28 cellular contexts compared by ENCODE assay signal in genomic region chr5:119873611-119874010, GRCh38.
"Had no signal": no experiment of that assay in that cellular context is flagged by ENCODE, and none has a peak within 500 bp of the region (broad histone marks: within the 10 kb centered on the region; RNA-seq: fewer than 3 reads in every experiment).

No MANE protein-coding gene starts in this region.

- H3K4me3 ChIP-seq: ascending aorta, breast epithelium, coronary artery, dorsolateral prefrontal cortex had no signal

- H3K27me3 ChIP-seq: ascending aorta, breast epithelium, dorsolateral prefrontal cortex had no signal

- H3K9me3 ChIP-seq: ascending aorta, breast epithelium had no signal

- H3K27me3 Mint-ChIP-seq: activated CD4-positive, alpha-beta memory T cell treated with anti-CD3 and anti-CD28 coated beads for 36 hours; activated CD4-positive, alpha-beta T cell treated with anti-CD3 and anti-CD28 coated beads for 36 hours; activated CD4-positive, alpha-beta T cell treated with anti-CD3 and anti-CD28 coated beads, Interleukin-2, amount 10 ng/mL, durations not matched to agents 24 days and 14 days; activated CD8-positive, alpha-beta memory T cell treated with anti-CD3 and anti-CD28 coated beads, Interleukin-2, amount 10 ng/mL, durations not matched to agents 7 days and 5 days; activated naive CD8-positive, alpha-beta T cell treated with anti-CD3 and anti-CD28 coated beads, Interleukin-2, amount 10 ng/mL, durations not matched to agents 7 days and 5 days; brain; central memory CD8-positive, alpha-beta T cell; dendritic cell treated with granulocyte-macrophage colony-stimulating factor and Interleukin-4, amounts not matched to agents 40 ng/mL and 50 ng/mL, for 4 days had no signal

- H3K36me3 Mint-ChIP-seq: activated CD4-positive, alpha-beta memory T cell treated with anti-CD3 and anti-CD28 coated beads for 36 hours; activated CD8-positive, alpha-beta memory T cell treated with anti-CD3 and anti-CD28 coated beads, Interleukin-2, amount 10 ng/mL, durations not matched to agents 7 days and 5 days; activated naive CD4-positive, alpha-beta T cell treated with anti-CD3 and anti-CD28 coated beads, Interleukin-2, amount 50 U/mL, for 72 hours; activated naive CD8-positive, alpha-beta T cell treated with anti-CD3 and anti-CD28 coated beads, Interleukin-2, amount 10 ng/mL, durations not matched to agents 7 days and 5 days; brain had no signal

- H3K27ac ChIP-seq: ascending aorta, breast epithelium, coronary artery, dorsolateral prefrontal cortex had no signal

- H3K27ac Mint-ChIP-seq: activated CD4-positive, alpha-beta memory T cell treated with anti-CD3 and anti-CD28 coated beads for 36 hours; activated CD4-positive, alpha-beta T cell treated with anti-CD3 and anti-CD28 coated beads for 36 hours; activated CD4-positive, alpha-beta T cell treated with anti-CD3 and anti-CD28 coated beads, Interleukin-2, amount 10 ng/mL, durations not matched to agents 24 days and 14 days; activated CD8-positive, alpha-beta memory T cell treated with anti-CD3 and anti-CD28 coated beads, Interleukin-2, amount 10 ng/mL, durations not matched to agents 7 days and 5 days; activated CD8-positive, alpha-beta T cell treated with anti-CD3 and anti-CD28 coated beads, Interleukin-2, amount 10 ng/mL, durations not matched to agents 7 days and 5 days; activated naive CD4-positive, alpha-beta T cell treated with anti-CD3 and anti-CD28 coated beads for 36 hours; activated naive CD4-positive, alpha-beta T cell treated with anti-CD3 and anti-CD28 coated beads, Interleukin-2, amount 50 U/mL, for 72 hours; activated naive CD8-positive, alpha-beta T cell treated with anti-CD3 and anti-CD28 coated beads, Interleukin-2, amount 10 ng/mL, durations not matched to agents 7 days and 5 days; activated T-helper 1 cell treated with anti-CD3 and anti-CD28 coated beads, Interleukin-12 subunit alpha, Interleukin-12 subunit beta, Interleukin-2, Interleukin-4 antibody, amounts not matched to agents 30 ng/mL and 10 ng/mL and 1 ng/mL, durations not matched to agents 14 hours and 24 hours and 36 hours; activated T-helper 2 cell treated with anti-CD3 and anti-CD28 coated beads, Interferon-gamma antibody, Interleukin-2, Interleukin-4, amounts not matched to agents 10 μg/mL and 5 μg/mL and 100 μg/mL, durations not matched to agents 14 hours and 24 hours and 36 hours; brain; dendritic cell treated with granulocyte-macrophage colony-stimulating factor and Interleukin-4, amounts not matched to agents 40 ng/mL and 50 ng/mL, for 4 days; endodermal cell had no signal

- H3K9me3 Mint-ChIP-seq: activated CD4-positive, alpha-beta memory T cell treated with anti-CD3 and anti-CD28 coated beads for 36 hours; activated CD4-positive, alpha-beta T cell treated with anti-CD3 and anti-CD28 coated beads, Interleukin-2, amount 10 ng/mL, durations not matched to agents 24 days and 14 days; activated naive CD4-positive, alpha-beta T cell treated with anti-CD3 and anti-CD28 coated beads, Interleukin-2, amount 50 U/mL, for 72 hours; activated naive CD8-positive, alpha-beta T cell treated with anti-CD3 and anti-CD28 coated beads, Interleukin-2, amount 10 ng/mL, durations not matched to agents 7 days and 5 days; activated T-helper 1 cell treated with anti-CD3 and anti-CD28 coated beads, Interleukin-12 subunit alpha, Interleukin-12 subunit beta, Interleukin-2, Interleukin-4 antibody, amounts not matched to agents 30 ng/mL and 10 ng/mL and 1 ng/mL, durations not matched to agents 14 hours and 24 hours and 36 hours; activated T-helper 2 cell treated with anti-CD3 and anti-CD28 coated beads, Interferon-gamma antibody, Interleukin-2, Interleukin-4, amounts not matched to agents 10 μg/mL and 5 μg/mL and 100 μg/mL, durations not matched to agents 14 hours and 24 hours and 36 hours; brain; endodermal cell had no signal

- H3K4me1 ChIP-seq: ascending aorta, breast epithelium had no signal

- H3K4me1 Mint-ChIP-seq: activated CD4-positive, alpha-beta T cell treated with anti-CD3 and anti-CD28 coated beads for 36 hours; activated CD4-positive, alpha-beta T cell treated with anti-CD3 and anti-CD28 coated beads, Interleukin-2, amount 10 ng/mL, durations not matched to agents 24 days and 14 days; activated CD8-positive, alpha-beta memory T cell treated with anti-CD3 and anti-CD28 coated beads, Interleukin-2, amount 10 ng/mL, durations not matched to agents 7 days and 5 days; activated naive CD8-positive, alpha-beta T cell treated with anti-CD3 and anti-CD28 coated beads, Interleukin-2, amount 10 ng/mL, durations not matched to agents 7 days and 5 days; brain; central memory CD8-positive, alpha-beta T cell had no signal

- H3K4me3 Mint-ChIP-seq: activated CD4-positive, alpha-beta memory T cell treated with anti-CD3 and anti-CD28 coated beads for 36 hours; activated CD4-positive, alpha-beta T cell treated with anti-CD3 and anti-CD28 coated beads for 36 hours; activated CD4-positive, alpha-beta T cell treated with anti-CD3 and anti-CD28 coated beads, Interleukin-2, amount 10 ng/mL, durations not matched to agents 24 days and 14 days; activated CD8-positive, alpha-beta memory T cell treated with anti-CD3 and anti-CD28 coated beads, Interleukin-2, amount 10 ng/mL, durations not matched to agents 7 days and 5 days; activated CD8-positive, alpha-beta T cell treated with anti-CD3 and anti-CD28 coated beads, Interleukin-2, amount 10 ng/mL, durations not matched to agents 7 days and 5 days; activated naive CD4-positive, alpha-beta T cell treated with anti-CD3 and anti-CD28 coated beads for 36 hours; activated naive CD8-positive, alpha-beta T cell treated with anti-CD3 and anti-CD28 coated beads, Interleukin-2, amount 10 ng/mL, durations not matched to agents 7 days and 5 days; activated T-helper 1 cell treated with anti-CD3 and anti-CD28 coated beads, Interleukin-12 subunit alpha, Interleukin-12 subunit beta, Interleukin-2, Interleukin-4 antibody, amounts not matched to agents 30 ng/mL and 10 ng/mL and 1 ng/mL, durations not matched to agents 14 hours and 24 hours and 36 hours; brain; central memory CD8-positive, alpha-beta T cell; dendritic cell treated with granulocyte-macrophage colony-stimulating factor and Interleukin-4, amounts not matched to agents 40 ng/mL and 50 ng/mL, for 4 days; endodermal cell had no signal

- DNase-seq: activated CD4-positive, alpha-beta memory T cell treated with anti-CD3 and anti-CD28 coated beads for 36 hours; activated CD4-positive, alpha-beta T cell treated with anti-CD3 and anti-CD28 coated beads for 36 hours; activated CD4-positive, alpha-beta T cell treated with anti-CD3 and anti-CD28 coated beads, Interleukin-2, amount 10 ng/mL, durations not matched to agents 24 days and 14 days; activated CD4-positive, CD25-positive, alpha-beta regulatory T cell; activated CD4-positive, CD25-positive, alpha-beta regulatory T cell treated with anti-CD3 and anti-CD28 coated beads, Interleukin-2, amount 50 U/mL, for 72 hours; activated CD8-positive, alpha-beta memory T cell treated with anti-CD3 and anti-CD28 coated beads, Interleukin-2, amount 10 ng/mL, durations not matched to agents 7 days and 5 days; activated CD8-positive, alpha-beta memory T cell treated with anti-CD3 and anti-CD28 coated beads, Interleukin-2, amount 50 U/mL, for 4 hours; activated CD8-positive, alpha-beta T cell treated with anti-CD3 and anti-CD28 coated beads, Interleukin-2, amount 10 ng/mL, durations not matched to agents 7 days and 5 days; activated effector memory CD4-positive, alpha-beta T cell treated with anti-CD3 and anti-CD28 coated beads, Interleukin-2, amount 50 U/mL, for 16 hours; activated naive CD4-positive, alpha-beta T cell treated with anti-CD3 and anti-CD28 coated beads for 36 hours; activated naive CD8-positive, alpha-beta T cell treated with anti-CD3 and anti-CD28 coated beads, Interleukin-2, amount 10 ng/mL, durations not matched to agents 7 days and 5 days; activated T-cell treated with anti-CD3 and anti-CD28 coated beads, Interleukin-2, amount 50 U/mL, for 1 hour; activated T-cell treated with anti-CD3 and anti-CD28 coated beads, Interleukin-2, amount 50 U/mL, for 48 hours; dorsolateral prefrontal cortex; effector memory CD4-positive, alpha-beta T cell; endodermal cell; head of caudate nucleus; T-helper 2 cell had no signal

- ATAC-seq: activated CD4-positive, alpha-beta T cell treated with anti-CD3 and anti-CD28 coated beads for 36 hours; activated CD8-positive, alpha-beta memory T cell treated with anti-CD3 and anti-CD28 coated beads, Interleukin-2, amount 10 ng/mL, durations not matched to agents 7 days and 5 days; activated CD8-positive, alpha-beta T cell treated with anti-CD3 and anti-CD28 coated beads, Interleukin-2, amount 10 ng/mL, durations not matched to agents 7 days and 5 days; activated naive CD4-positive, alpha-beta T cell treated with anti-CD3 and anti-CD28 coated beads, Interleukin-2, amount 50 U/mL, for 72 hours; esophagus mucosa had no signal

- H3K36me3 ChIP-seq: ascending aorta, breast epithelium had no signal
